25 cellular contexts compared by ENCODE assay signal in the genomic region with DNA sequence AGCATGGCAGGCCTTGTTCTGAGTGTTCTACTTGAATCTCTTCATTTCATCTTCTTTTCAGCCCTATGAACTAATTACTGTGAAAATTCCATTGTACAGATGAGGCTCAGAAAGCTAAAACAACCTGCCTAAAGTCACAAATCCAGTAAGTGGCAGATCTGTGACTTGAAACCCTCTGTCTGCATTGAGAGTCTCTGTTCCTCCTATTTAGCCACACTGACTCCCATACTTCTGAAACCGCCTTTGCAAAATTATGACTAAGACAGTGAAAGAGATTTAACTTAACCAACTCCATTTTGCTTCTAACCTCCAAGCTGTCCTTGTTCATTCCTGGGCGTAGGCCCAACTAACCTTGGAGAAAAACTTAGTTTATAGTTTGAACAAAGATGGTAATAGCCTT. TPM values are rescaled to one million over a fixed set of nuclear protein-coding genes. Genes with fewer than 3 reads are reported as not detected.
DNase-seq lines count a peak whose midpoint lies in the region; ATAC-seq, FAIRE-seq and TF ChIP-seq lines count a peak whose summit lies in the region.
"Not testable (repeated sequence)": the region's sequence is repeated elsewhere in the genome, so short reads cannot be mapped to it uniquely, and the experiment has no call there.
"Had no signal": no experiment of that assay in that cellular context is flagged by ENCODE, and none has a peak within 500 bp of the region (broad histone marks: within the 10 kb centered on the region; RNA-seq: fewer than 3 reads in every experiment).

No MANE protein-coding gene starts in this region.

- not testable (repeated sequence) for H3K79me2 ChIP-seq in GM12878 (ENCODE audit: control insufficient read depth, insufficient read depth, low read length)

- H3K9me3 ChIP-seq in GM12878 (replicated peaks; ENCODE audit: control insufficient read depth, insufficient read depth, low read length): not testable (repeated sequence)

- DNase-seq in GM12878 (ENCODE audit: low read depth, low spot score): not testable (repeated sequence)

- H3K9ac ChIP-seq in GM12878 (ENCODE audit: control insufficient read depth, insufficient read depth, low read length): not testable (repeated sequence)

- CTCF ChIA-PET in GM12878 (lab: Yijun Ruan, JAX): not testable (repeated sequence)

- ATAC-seq in GM18499 (IDR thresholded peaks at IDR 0.05; ENCODE audit: insufficient read depth, unreplicated experiment) (peak; percentile 90), GM18870 (IDR thresholded peaks at IDR 0.05; ENCODE audit: unreplicated experiment) (peak; percentile 81), GM19438 (IDR thresholded peaks at IDR 0.05; ENCODE audit: low read depth, unreplicated experiment) (peak; percentile 77), GM21528 (IDR thresholded peaks at IDR 0.05; ENCODE audit: low FRiP score, unreplicated experiment) (peak; percentile 49), HG02642 (IDR thresholded peaks at IDR 0.05; ENCODE audit: poor library complexity, unreplicated experiment) (peak; percentile 74), HG02973 (IDR thresholded peaks at IDR 0.05; ENCODE audit: unreplicated experiment) (peak; percentile 56), HG03354 (IDR thresholded peaks at IDR 0.05; ENCODE audit: poor library complexity, severe bottlenecking, unreplicated experiment) (peak; percentile 77), GM12878 (peak; percentile 90)

- not testable (repeated sequence) for H2AFZ ChIP-seq in GM12878 (ENCODE audit: control insufficient read depth, low read depth, low read length)

- BruUV-seq in GM12878 (replicated peaks; lab: Mats Ljungman, UMichigan): not testable (repeated sequence)

- not testable (repeated sequence) for H3K27me3 ChIP-seq in GM12878 (replicated peaks in 1 of 2; ENCODE audit: control insufficient read depth in 2 of 2, insufficient read depth in 2 of 2, low read length in 1 of 2)

- not testable (repeated sequence) for H3K4me1 ChIP-seq in GM12878 (ENCODE audit: control insufficient read depth, insufficient read depth, low read length)

- not testable (repeated sequence) for H3K4me2 ChIP-seq in GM12878 (ENCODE audit: control insufficient read depth, insufficient read depth)

- intact Hi-C loops in GM12878 (cut with micrococcal nuclease; ENCODE audit: unreplicated experiment): not testable (repeated sequence)

- H3K27ac ChIP-seq in GM12878 (ENCODE audit: control insufficient read depth, insufficient read depth): not testable (repeated sequence)

- not testable (repeated sequence) for TF ChIP-seq RAD21 in GM12878 (IDR thresholded peaks at IDR 0.05; ENCODE audit: insufficient read depth, low read depth, low read length)

- SMC1A ChIA-PET in GM12878 (lab: Charles Lee; ENCODE audit: uncharacterized antibody, unreplicated experiment): not testable (repeated sequence)

- POLR2A ChIA-PET in GM12878 (lab: Charles Lee): not testable (repeated sequence)

- RAD21 ChIA-PET in GM12878 (lab: Charles Lee; ENCODE audit: unreplicated experiment): not testable (repeated sequence)

- not testable (repeated sequence) for H4K20me1 ChIP-seq in GM12878 (ENCODE audit: control insufficient read depth, insufficient read depth)

- WGBS in GM12878 (ENCODE audit: insufficient coverage, insufficient replicate concordance, low lambda C conversion rate, missing lambda C conversion rate): no CpG with 5 or more reads among the region's 2 CpGs

- not testable (repeated sequence) for TF ChIP-seq CTCF in GM12878 (IDR thresholded peaks at IDR 0.05 in 2 of 3, conservative IDR thresholded peaks at IDR 0.05 in 1 of 3; ENCODE audit: control insufficient read depth in 2 of 3, extremely low read depth in 1 of 3, insufficient read depth in 1 of 3, low read depth in 3 of 3, low read length in 3 of 3)

- not testable (repeated sequence) for H3K4me3 ChIP-seq in GM12878

- TF ChIP-seq POLR2A in GM12878 (IDR thresholded peaks at IDR 0.05; ENCODE audit: low read depth, low read length): not testable (repeated sequence)

- FAIRE-seq in GM12878 (lab: Jason Lieb, UNC): not testable (repeated sequence)

- TF ChIP-seq EP300 in GM12878 (IDR thresholded peaks at IDR 0.05; ENCODE audit: borderline replicate concordance in 1 of 2, control insufficient read depth in 1 of 2, low read depth in 2 of 2, low read length in 2 of 2): not testable (repeated sequence)

- H3K36me3 ChIP-seq in GM12878 (ENCODE audit: control insufficient read depth in 2 of 2, insufficient read depth in 2 of 2, low read length in 1 of 2): not testable (repeated sequence)

- in situ Hi-C loops in GM12878 (cut with MboI): not testable (repeated sequence)

RNA-seq across cellular contexts. Expression of a gene that starts 35.2 kb away (rescaled TPM):
- total RNA-seq in GM12878 (2013; cell fraction: nucleolus; rRNA removed): not detected in 2 replicates
- total RNA-seq in GM12878 (2014; rRNA removed) (not detected in 2 replicates), GM12878 (2014; rRNA removed; fragmentation: Illumina TruSeq; extraction: Trizol) (not detected in 2 replicates), GM12878 (2021) (0.08 TPM in 1 of 2 replicates, not detected in the other)
- polyA plus RNA-seq in GM12878 (2011; ENCODE audit: low read depth): not detected
- polyA plus RNA-seq in GM12878 (2011; rRNA removed) (not detected in 2 replicates), GM12878 (2014; fragmentation: Illumina TruSeq; extraction: Trizol) (not detected in 2 replicates), GM12878 (2014; fragmentation: Nextera tagmentation; extraction: Ambion mirVana) (not detected), GM12878 (2014; rRNA removed) (0.03 TPM in 1 of 2 replicates, not detected in the other), GM12878 (2016; fragmentation: Nextera tagmentation; extraction: Ambion mirVana) (not detected)
- polyA plus RNA-seq in GM12878 (2011; cell fraction: cytosol; rRNA removed): not detected in 2 replicates
- polyA plus RNA-seq in GM12878 (2011; cell fraction: nucleus; rRNA removed): not detected in 2 replicates
- polyA plus RNA-seq in GM12878 (2012): not detected in 2 replicates
- polyA minus RNA-seq in GM12878 (2011; rRNA and poly(A)+ RNA removed): 0.15 TPM in 1 of 2 replicates, not detected in the other
- not detected in 2 replicates for polyA minus RNA-seq in GM12878 (2011; cell fraction: cytosol; rRNA and poly(A)+ RNA removed)
- polyA minus RNA-seq in GM12878 (2011; cell fraction: nucleus; rRNA and poly(A)+ RNA removed): not detected in 2 replicates
- total RNA-seq: activated CD8-positive, alpha-beta memory T cell treated with anti-CD3 and anti-CD28 coated beads, Interleukin-2, amount 10 ng/mL, durations not matched to agents 7 days and 5 days; activated naive CD8-positive, alpha-beta T cell treated with anti-CD3 and anti-CD28 coated beads, Interleukin-2, amount 10 ng/mL, durations not matched to agents 7 days and 5 days; aorta; bronchial epithelial cell; Caco-2; esophagus squamous epithelium; foreskin keratinocyte; H1; HepG2; HFFc6; mucosa of gallbladder; natural killer cell treated with Interleukin-12 subunit alpha and Interleukin-12 subunit beta and Interleukin-15 and Interleukin-18, amount 100 ng/mL, for 72 hours; occipital lobe; right lobe of liver; spleen; T-helper 2 cell treated with Interferon-gamma antibody and Interleukin-4, amounts not matched to agents 100 ng/mL and 5 ng/mL, for 36 hours; ureter had no signal
- polyA plus RNA-seq: aorta, foreskin keratinocyte, H1, HepG2, spleen had no signal
